In genomic region chr3:169664034-169664820, GRCh38 we compare ENCODE assay signal across 10 cellular contexts. TPM values are rescaled to one million over a fixed set of nuclear protein-coding genes. Genes with fewer than 3 reads are reported as not detected.
DNase-seq lines count a peak whose midpoint lies in the region; ATAC-seq, FAIRE-seq and TF ChIP-seq lines count a peak whose summit lies in the region.
"Had no signal": no experiment of that assay in that cellular context is flagged by ENCODE, and none has a peak within 500 bp of the region (broad histone marks: within the 10 kb centered on the region; RNA-seq: fewer than 3 reads in every experiment).

No MANE protein-coding gene starts in this region.

- H3K56ac ChIP-seq in H1 (replicated peaks; ENCODE audit: insufficient read length, low read depth, low read length) = no peak overlapping the region

- TF ChIP-seq POLR2A in H1 (IDR thresholded peaks at IDR 0.05; ENCODE audit: control extremely low read depth in 1 of 2, low read depth in 2 of 2, low read length in 2 of 2) = no peak

- no peak overlapping the region for H2AK5ac ChIP-seq in H1 (ENCODE audit: low read depth, low read length)

- H3K9me2 ChIP-seq in DOHH2 (replicated peaks; ENCODE audit: control insufficient read depth, low read length) (no peaks in the 10 kb centered on the region), OCI-LY7 (ENCODE audit: insufficient read depth, low read length) (no peaks in the 10 kb centered on the region)

- no peak overlapping the region for H2BK120ac ChIP-seq in H1 (replicated peaks; ENCODE audit: low read depth, low read length)

- H2BK12ac ChIP-seq in H1 (ENCODE audit: low read depth, low read length) = no peak overlapping the region

- no peaks in the 10 kb centered on the region for H3F3A ChIP-seq in DOHH2 (ENCODE audit: control insufficient read depth, insufficient read depth)

- H3K9ac ChIP-seq in H1 (replicated peaks in 1 of 4; ENCODE audit: extremely low read depth in 1 of 4, low read depth in 3 of 4, low read length in 3 of 4) = no peak overlapping the region

- H3K27me3 ChIP-seq in DOHH2 (ENCODE audit: control insufficient read depth, low read length) (peaks cover 95% of the 10 kb centered on the region), H1 (replicated peaks in 1 of 4; ENCODE audit: control insufficient read depth in 3 of 4, extremely low read depth in 1 of 4, insufficient read depth in 3 of 4, low read length in 3 of 4) (peaks cover 42 to 83% (median 74%) of the 10 kb centered on the region in 4 experiments), neutrophil (peaks cover 100% of the 10 kb centered on the region)

- no peak overlapping the region for H2AFZ ChIP-seq in OCI-LY7 (ENCODE audit: low read length)
- H2AFZ ChIP-seq in H1 (ENCODE audit: low read length) = no peak overlapping the region

- no peak for TF ChIP-seq RAD21 in H1 (IDR thresholded peaks at IDR 0.05 in 1 of 2, conservative IDR thresholded peaks at IDR 0.05 in 1 of 2; ENCODE audit: low read depth in 2 of 2, low read length in 2 of 2)

- no peak overlapping the region for H4K91ac ChIP-seq in H1 (replicated peaks; ENCODE audit: insufficient read length, low read length)

- POLR2A ChIA-PET in OCI-LY7 (lab: Charles Lee) (no interaction called here), H1 (lab: Charles Lee; ENCODE audit: partially characterized antibody) (interaction anchor here (0.7 to 1.3 kb wide), 2 partner anchors 100 to 101 kb away, joined by 3 read pairs; partner anchors contain the start of gene TERC)

- peak overlapping the region; percentile 50 for H3K4me3 ChIP-seq in DOHH2 (ENCODE audit: low read length)
- no peak overlapping the region for H3K4me3 ChIP-seq in OCI-LY7 (ENCODE audit: low read depth, low read length, poor library complexity, severe bottlenecking)
- peak overlapping the region; percentile 67 to 79 (median 76); a peak in 6 of 8 replicates for H3K4me3 ChIP-seq in H1 (ENCODE audit: extremely low read depth in 1 of 4, insufficient read depth in 2 of 4, low read depth in 3 of 4, low read length in 4 of 4)
- H3K4me3 ChIP-seq in neutrophil (ENCODE audit: low read depth in 1 of 2, low read length in 1 of 2) = peak overlapping the region; percentile 47 to 65

- FAIRE-seq in H1 (lab: Jason Lieb, UNC) = no peak

- intact Hi-C loops in OCI-LY7 (cut with micrococcal nuclease; ENCODE audit: unreplicated experiment) = loop anchor here (5.0 to 10.0 kb wide), 2 partner anchors 78 to 519 kb away; no protein-coding TSS in a partner anchor

- BruUV-seq in OCI-LY7 (replicated peaks; lab: Mats Ljungman, UMichigan) = no TSS peak

- H2BK20ac ChIP-seq in H1 (ENCODE audit: low read length) = no peak overlapping the region

- no peak overlapping the region for H3K23ac ChIP-seq in H1 (ENCODE audit: insufficient read length)

- no peak for TF ChIP-seq EP300 in H1 (IDR thresholded peaks at IDR 0.05; ENCODE audit: borderline replicate concordance in 1 of 2, low read depth in 2 of 2, low read length in 2 of 2)

- H3K4ac ChIP-seq in H1 (replicated peaks; ENCODE audit: insufficient read length, low read depth, low read length) = no peak overlapping the region

- no peaks in the 10 kb centered on the region for H3K79me1 ChIP-seq in H1 (ENCODE audit: low read depth, low read length)

- H3K4me2 ChIP-seq in DOHH2 (ENCODE audit: low read length) = peak overlapping the region; percentile 58
- 0 out of 2 replicates have a peak overlapping the region, but pooled peaks have one; percentile 39 for H3K4me2 ChIP-seq in OCI-LY7 (ENCODE audit: low read length)
- peak overlapping the region; percentile 87 to 100 for H3K4me2 ChIP-seq in H1 (ENCODE audit: insufficient read depth in 1 of 2, low read depth in 2 of 2, low read length in 2 of 2)

- H3K18ac ChIP-seq in H1 (ENCODE audit: extremely low read depth, low read length) = no peak overlapping the region

- H2BK5ac ChIP-seq in H1 (ENCODE audit: low read depth, low read length) = no peak overlapping the region

- H3K9me3 ChIP-seq in DOHH2 (ENCODE audit: control insufficient read depth, insufficient read depth, low read length) = no peaks in the 10 kb centered on the region
- no peaks in the 10 kb centered on the region for H3K9me3 ChIP-seq in OCI-LY7 (ENCODE audit: low read length)
- no peaks in the 10 kb centered on the region for H3K9me3 ChIP-seq in H1 (ENCODE audit: insufficient read depth in 2 of 2, low read depth in 1 of 2, low read length in 1 of 2)
- H3K9me3 ChIP-seq in neutrophil = no peaks in the 10 kb centered on the region
- H3K9me3 ChIP-seq: prostate gland had no signal

- H4K20me1 ChIP-seq in DOHH2 (ENCODE audit: control insufficient read depth, insufficient read depth, low read depth, low read length) (no peaks in the 10 kb centered on the region), OCI-LY7 (ENCODE audit: insufficient read depth, low read length) (no peaks in the 10 kb centered on the region), H1 (replicated peaks in 1 of 2; ENCODE audit: control insufficient read depth in 1 of 2, insufficient read depth in 2 of 2, low read length in 2 of 2) (peaks cover 0 to 8% of the 10 kb centered on the region in 2 experiments)

- H4K5ac ChIP-seq in H1 (ENCODE audit: insufficient read length, low read depth, low read length) = no peak overlapping the region

- no peak for DNase-seq in OCI-LY7 (ENCODE audit: low spot score)
- DNase-seq in H1 (ENCODE audit: low read depth in 1 of 2, low spot score in 2 of 2) = peak in 1 of 2 experiments; percentile 56
- DNase-seq in SW480 (ENCODE audit: low spot score) = no peak
- DNase-seq: activated naive CD4-positive, alpha-beta T cell had no signal

- H3K36me3 ChIP-seq in DOHH2 (ENCODE audit: control insufficient read depth, low read length) (no peaks in the 10 kb centered on the region), OCI-LY7 (ENCODE audit: insufficient read depth, low read length) (no peaks in the 10 kb centered on the region), H1 (ENCODE audit: control insufficient read depth in 2 of 4, insufficient read depth in 4 of 4, low read length in 3 of 4) (no peaks in the 10 kb centered on the region), neutrophil (no peaks in the 10 kb centered on the region)
- H3K36me3 ChIP-seq: prostate gland had no signal

- no peak for TF ChIP-seq CTCF in DOHH2 (IDR thresholded peaks at IDR 0.05; ENCODE audit: low read depth, low read length, poor library complexity, severe bottlenecking)
- no peak for TF ChIP-seq CTCF in OCI-LY7 (conservative IDR thresholded peaks at IDR 0.05; ENCODE audit: low read length)
- no peak for TF ChIP-seq CTCF in H1 (IDR thresholded peaks at IDR 0.05; ENCODE audit: control extremely low read depth in 1 of 3, insufficient read depth in 1 of 3, low read depth in 1 of 3, low read length in 3 of 3)
- TF ChIP-seq CTCF in neutrophil (IDR thresholded peaks at IDR 0.05) = no peak

- H3K79me2 ChIP-seq in DOHH2 (ENCODE audit: control insufficient read depth, low read length) = no peaks in the 10 kb centered on the region
- H3K79me2 ChIP-seq in OCI-LY7 (ENCODE audit: insufficient read depth, low read depth, low read length) = no peaks in the 10 kb centered on the region
- no peaks in the 10 kb centered on the region for H3K79me2 ChIP-seq in H1 (ENCODE audit: control insufficient read depth in 1 of 2, insufficient read depth in 2 of 2, low read length in 2 of 2)

- 4% methylated on average over 16 of the region's 16 CpGs; no CpG with 5 or more reads in 1 of the 2 experiments for WGBS in H1 (ENCODE audit: extremely low coverage in 1 of 2, insufficient coverage in 1 of 2, insufficient read length in 1 of 2, insufficient replicate concordance in 2 of 2, low coverage in 1 of 2, low lambda C conversion rate in 2 of 2, missing lambda C conversion rate in 1 of 2), 2 experiments

- no peak overlapping the region for H3K27ac ChIP-seq in DOHH2 (ENCODE audit: low read depth, low read length)
- no peak overlapping the region for H3K27ac ChIP-seq in OCI-LY7 (ENCODE audit: low read depth, low read length, poor library complexity, severe bottlenecking)
- no peak overlapping the region for H3K27ac ChIP-seq in H1 (ENCODE audit: low read depth, low read length)
- H3K27ac ChIP-seq in neutrophil = no peak overlapping the region

- H4K8ac ChIP-seq in H1 (ENCODE audit: extremely low read depth, insufficient read depth, low read length) = no peak overlapping the region

- no peak overlapping the region for H3K14ac ChIP-seq in H1 (ENCODE audit: insufficient read length)

- H3K4me1 ChIP-seq in DOHH2 (ENCODE audit: control insufficient read depth, low read length) = peaks cover 42% of the 10 kb centered on the region
- no peaks in the 10 kb centered on the region for H3K4me1 ChIP-seq in OCI-LY7 (ENCODE audit: insufficient read depth, low read length, poor library complexity, severe bottlenecking)
- H3K4me1 ChIP-seq in H1 (replicated peaks in 1 of 4; ENCODE audit: control insufficient read depth in 3 of 4, insufficient read depth in 4 of 4, low read length in 3 of 4) = peaks cover 14 to 34% (median 25%) of the 10 kb centered on the region in 4 experiments
- peaks cover 47 to 75% of the 10 kb centered on the region in 2 experiments for H3K4me1 ChIP-seq in neutrophil (ENCODE audit: control insufficient read depth in 1 of 2, insufficient read depth in 1 of 2, low read depth in 1 of 2, low read length in 1 of 2)
- H3K4me1 ChIP-seq: prostate gland had no signal

- peaks cover 26% of the 10 kb centered on the region; the same call in 1 of the 2 replicates for H3K23me2 ChIP-seq in H1 (ENCODE audit: low read depth, low read length)

- ATAC-seq in HG03521 (IDR thresholded peaks at IDR 0.05; ENCODE audit: unreplicated experiment) (no peak), GM21381 (IDR thresholded peaks at IDR 0.05; ENCODE audit: unreplicated experiment) (no peak), GM18873 (IDR thresholded peaks at IDR 0.05; ENCODE audit: low FRiP score, unreplicated experiment) (no peak)

- no peak overlapping the region for H2BK15ac ChIP-seq in H1 (ENCODE audit: low read length)

- CTCF ChIA-PET in OCI-LY7 (lab: Charles Lee; ENCODE audit: unreplicated experiment) (no interaction called here), H1 (lab: Charles Lee; ENCODE audit: partially characterized antibody) (interaction anchor here (0.7 to 2.6 kb wide), 4 partner anchors 60 to 533 kb away, joined by 3 to 12 read pairs (median 4); no protein-coding TSS in a partner anchor)

TF ChIP-seq in H1, 55 proteins besides CTCF, POLR2A, EP300 and RAD21 (continues in another document):
- TF ChIP-seq GABPA (IDR thresholded peaks at IDR 0.05; ENCODE audit: borderline replicate concordance, insufficient read depth, low read length) (no peak), RNF2 (IDR thresholded peaks at IDR 0.05; ENCODE audit: borderline replicate concordance, low read depth, low read length, missing control alignments, poor library complexity, severe bottlenecking) (peak; percentile 35)

RNA-seq across cellular contexts. Expression of gene MECOM, which starts 0.7 kb away (rescaled TPM):
- not detected in 2 replicates for total RNA-seq in OCI-LY7 (2014; rRNA removed; shearing (Covaris generic))
- total RNA-seq in OCI-LY7 (2022) = not detected in 2 replicates
- 0.69 and 0.78 TPM in 2 replicates for total RNA-seq in H1 (2021; fragmentation: NEBNext Ultra II Directional; extraction: Animal tissue kit (Norgen Biotek cat#: 25700))
- polyA plus RNA-seq in H1 (2011; rRNA removed) = 0.03 and 0.11 TPM in 2 replicates
- polyA plus RNA-seq in H1 (2011; cell fraction: cytosol; rRNA removed) = 0.26 TPM
- 0.21 TPM for polyA plus RNA-seq in H1 (2011; cell fraction: nucleus; rRNA removed)
- polyA plus RNA-seq in H1 (2012, experiment 1 of 2) = 0.09 to 1.1 TPM (median 0.18 TPM) in 4 replicates
- not detected for polyA plus RNA-seq in H1 (2012, experiment 2 of 2)
- 0.18 TPM for polyA plus RNA-seq in H1 (2013, experiment 1 of 2)
- 0.11 TPM for polyA plus RNA-seq in H1 (2013, experiment 2 of 2)
- polyA minus RNA-seq in H1 (2011; rRNA and poly(A)+ RNA removed) = 0.07 and 1.1 TPM in 2 replicates
- polyA minus RNA-seq in H1 (2011; cell fraction: cytosol; rRNA and poly(A)+ RNA removed) = not detected
- 0.30 TPM for polyA minus RNA-seq in H1 (2011; cell fraction: nucleus; rRNA and poly(A)+ RNA removed)

Comparison
In these comparisons a context has a peak if more than half of its experiments do, and no peak if none do; other contexts are left out.
1. H3K4me2 ChIP-seq: peak in every context shown above with its lines; median percentile 94 in H1; 58 in DOHH2; 39 in OCI-LY7.